In genomic region chr22:29750559-29750958, GRCh38 we compare ENCODE assay signal across 21 cellular contexts. TPM values are rescaled to one million over a fixed set of nuclear protein-coding genes. Genes with fewer than 3 reads are reported as not detected.
DNase-seq lines count a peak whose midpoint lies in the region; ATAC-seq and TF ChIP-seq lines count a peak whose summit lies in the region.
"Had no signal": no experiment of that assay in that cellular context is flagged by ENCODE, and none has a peak within 500 bp of the region (broad histone marks: within the 10 kb centered on the region; RNA-seq: fewer than 3 reads in every experiment).

No MANE protein-coding gene starts in this region.

- H4K20me1 ChIP-seq in osteoblast (ENCODE audit: insufficient read depth, low read length) (no peaks in the 10 kb centered on the region), GM23338 (replicated peaks; ENCODE audit: insufficient read depth) (no peaks in the 10 kb centered on the region)

- intact Hi-C loops in activated naive CD4-positive, alpha-beta T cell treated with anti-CD3 and anti-CD28 coated beads for 36 hours (cut with micrococcal nuclease): no loop called here

- no peaks in the 10 kb centered on the region for H3F3A ChIP-seq in GM23338 (replicated peaks; ENCODE audit: low read depth)

- CTCF ChIA-PET in activated naive CD4-positive, alpha-beta T cell treated with anti-CD3 and anti-CD28 coated beads, Interleukin-2, amount 10 ng/mL, durations not matched to agents 7 days and 5 days (lab: Charles Lee): no interaction called here
- CTCF ChIA-PET in activated naive CD4-positive, alpha-beta T cell treated with anti-CD3 and anti-CD28 coated beads for 36 hours (lab: Charles Lee): interaction anchor here (0.9 kb wide), 1 partner anchor 12 kb away, joined by 4 read pairs; no protein-coding TSS in a partner anchor
- CTCF ChIA-PET in HEK293 (lab: Yijun Ruan, JAX): interaction anchor here (0.6 to 0.9 kb wide), 2 partner anchors 73 to 105 kb away, joined by 3 read pairs; no protein-coding TSS in a partner anchor

- H3K36me3 Mint-ChIP-seq in activated naive CD4-positive, alpha-beta T cell treated with anti-CD3 and anti-CD28 coated beads, Interleukin-2, amount 10 ng/mL, durations not matched to agents 7 days and 5 days: peaks cover 8% of the 10 kb centered on the region
- peaks cover 6% of the 10 kb centered on the region for H3K36me3 Mint-ChIP-seq in activated naive CD4-positive, alpha-beta T cell treated with anti-CD3 and anti-CD28 coated beads for 36 hours (ENCODE audit: low read depth)
- peaks cover 1% of the 10 kb centered on the region; the same call in 1 of the 3 replicates for H3K36me3 Mint-ChIP-seq in GM23338 (ENCODE audit: low read depth)

- WGBS in adipose tissue, 3 donors: 38 to 67% (median 61%) methylated on average over 1 of the region's 1 CpG

- peak overlapping the region; percentile 88 for H3K27ac Mint-ChIP-seq in activated naive CD4-positive, alpha-beta T cell treated with anti-CD3 and anti-CD28 coated beads, Interleukin-2, amount 10 ng/mL, durations not matched to agents 7 days and 5 days
- H3K27ac Mint-ChIP-seq in activated naive CD4-positive, alpha-beta T cell treated with anti-CD3 and anti-CD28 coated beads for 36 hours: no peak overlapping the region
- no peak overlapping the region for H3K27ac Mint-ChIP-seq in GM23338
- H3K27ac Mint-ChIP-seq: endodermal cell, progenitor cell of endocrine pancreas had no signal

- H3K9me2 ChIP-seq in GM23338 (ENCODE audit: insufficient read depth): no peaks in the 10 kb centered on the region

- TF ChIP-seq CTCF in HEK293 (tag by site-specific recombination; IDR thresholded peaks at IDR 0.05): no peak
- no peak for TF ChIP-seq CTCF in osteoblast (IDR thresholded peaks at IDR 0.05; ENCODE audit: extremely low read depth, low read depth, low read length)
- TF ChIP-seq CTCF in GM23338 (conservative IDR thresholded peaks at IDR 0.05; ENCODE audit: low read depth in 2 of 2): no peak

- no peak for ATAC-seq in GM23338

- peaks cover 21% of the 10 kb centered on the region for H3K4me1 Mint-ChIP-seq in activated naive CD4-positive, alpha-beta T cell treated with anti-CD3 and anti-CD28 coated beads, Interleukin-2, amount 10 ng/mL, durations not matched to agents 7 days and 5 days
- peaks cover 4% of the 10 kb centered on the region for H3K4me1 Mint-ChIP-seq in activated naive CD4-positive, alpha-beta T cell treated with anti-CD3 and anti-CD28 coated beads for 36 hours (ENCODE audit: low read depth)
- no peaks in the 10 kb centered on the region for H3K4me1 Mint-ChIP-seq in GM23338
- H3K4me1 Mint-ChIP-seq: endodermal cell had no signal

- no peak overlapping the region for H3K27ac ChIP-seq in HEK293 (ENCODE audit: extremely low read depth, low read depth, low read length)
- H3K27ac ChIP-seq in adipose tissue (ENCODE audit: low read depth, low read length): peak overlapping the region; percentile 55
- no peak overlapping the region for H3K27ac ChIP-seq in osteoblast (ENCODE audit: low read depth, low read length)
- H3K27ac ChIP-seq in GM23338 (ENCODE audit: low read depth): no peak overlapping the region
- H3K27ac ChIP-seq: heart left ventricle had no signal

- H3K9me3 ChIP-seq in HEK293 (ENCODE audit: control insufficient read depth, insufficient read depth, low read depth, low read length) (no peaks in the 10 kb centered on the region), osteoblast (ENCODE audit: low read depth, low read length) (no peaks in the 10 kb centered on the region)
- H3K9me3 ChIP-seq: Caco-2, heart left ventricle had no signal

- no peak overlapping the region for H3K4me3 Mint-ChIP-seq in activated naive CD4-positive, alpha-beta T cell treated with anti-CD3 and anti-CD28 coated beads, Interleukin-2, amount 10 ng/mL, durations not matched to agents 7 days and 5 days
- H3K4me3 Mint-ChIP-seq in activated naive CD4-positive, alpha-beta T cell treated with anti-CD3 and anti-CD28 coated beads for 36 hours: no peak overlapping the region
- H3K4me3 Mint-ChIP-seq in GM23338: no peak overlapping the region
- H3K4me3 Mint-ChIP-seq: endodermal cell had no signal

- H3K4me2 ChIP-seq in osteoblast (ENCODE audit: insufficient read depth, low read length) (no peak overlapping the region), GM23338 (no peak overlapping the region)

- no peak overlapping the region for H2AFZ ChIP-seq in osteoblast (ENCODE audit: low read length)
- H2AFZ ChIP-seq in GM23338: no peak overlapping the region

- no peaks in the 10 kb centered on the region for H3K27me3 Mint-ChIP-seq in activated naive CD4-positive, alpha-beta T cell treated with anti-CD3 and anti-CD28 coated beads, Interleukin-2, amount 10 ng/mL, durations not matched to agents 7 days and 5 days
- no peaks in the 10 kb centered on the region for H3K27me3 Mint-ChIP-seq in activated naive CD4-positive, alpha-beta T cell treated with anti-CD3 and anti-CD28 coated beads for 36 hours (ENCODE audit: low read depth)
- peaks cover 4% of the 10 kb centered on the region for H3K27me3 Mint-ChIP-seq in GM23338 (ENCODE audit: insufficient read depth, low read depth, poor library complexity)
- H3K27me3 Mint-ChIP-seq: progenitor cell of endocrine pancreas had no signal

- POLR2A ChIA-PET in HEK293 (lab: Yijun Ruan, JAX): no interaction called here

- H3K27me3 ChIP-seq in osteoblast (ENCODE audit: insufficient read depth, low read length) (no peaks in the 10 kb centered on the region), GM23338 (ENCODE audit: insufficient read depth) (no peaks in the 10 kb centered on the region)
- H3K27me3 ChIP-seq: heart left ventricle had no signal

- H3K79me2 ChIP-seq in osteoblast (ENCODE audit: insufficient read depth, low read length) (no peaks in the 10 kb centered on the region), GM23338 (replicated peaks; ENCODE audit: insufficient read depth) (no peaks in the 10 kb centered on the region)

- H3K4me3 ChIP-seq in HEK293 (ENCODE audit: low read depth, low read length): no peak overlapping the region
- no peak overlapping the region for H3K4me3 ChIP-seq in osteoblast (ENCODE audit: insufficient read depth, low read length)
- H3K4me3 ChIP-seq in GM23338: no peak overlapping the region
- H3K4me3 ChIP-seq: heart left ventricle, skin epidermis had no signal

- H3K9me3 Mint-ChIP-seq in activated naive CD4-positive, alpha-beta T cell treated with anti-CD3 and anti-CD28 coated beads, Interleukin-2, amount 10 ng/mL, durations not matched to agents 7 days and 5 days: no peaks in the 10 kb centered on the region
- no peaks in the 10 kb centered on the region for H3K9me3 Mint-ChIP-seq in activated naive CD4-positive, alpha-beta T cell treated with anti-CD3 and anti-CD28 coated beads for 36 hours
- no peaks in the 10 kb centered on the region; the same call in 1 of the 3 replicates for H3K9me3 Mint-ChIP-seq in GM23338
- H3K9me3 Mint-ChIP-seq: endodermal cell had no signal

- no peaks in the 10 kb centered on the region for H3K4me1 ChIP-seq in HEK293 (ENCODE audit: control insufficient read depth, insufficient read depth, low read length)
- no peaks in the 10 kb centered on the region for H3K4me1 ChIP-seq in osteoblast (ENCODE audit: insufficient read depth, low read length)
- H3K4me1 ChIP-seq in GM23338 (ENCODE audit: insufficient read depth): no peaks in the 10 kb centered on the region

- no peak for DNase-seq in activated naive CD4-positive, alpha-beta T cell treated with anti-CD3 and anti-CD28 coated beads, Interleukin-2, amount 10 ng/mL, durations not matched to agents 7 days and 5 days
- DNase-seq in activated naive CD4-positive, alpha-beta T cell treated with anti-CD3 and anti-CD28 coated beads for 36 hours: no peak
- DNase-seq in osteoblast (ENCODE audit: insufficient read length, low spot score, missing footprints) (peak; percentile 71), GM23338 (ENCODE audit: low spot score) (no peak), AG08395 (ENCODE audit: low spot score) (no peak)
- no peak for DNase-seq in stimulated activated CD4-positive, alpha-beta T cell treated with anti-CD3 and anti-CD28 coated beads, Interleukin-4, amount 100 ng/mL, for 4 hours
- DNase-seq: amygdala, Caco-2, caudate nucleus, EL, endodermal cell, heart left ventricle, MM.1S, NCI-H187, SHP77 treated with DMSO at 0.1 percent for 48 hours had no signal

- H3K36me3 ChIP-seq in HEK293 (ENCODE audit: control insufficient read depth in 2 of 2, insufficient read depth in 1 of 2, low read length in 2 of 2): peaks cover 0 to 22% of the 10 kb centered on the region in 2 experiments; a peak in 2 of 3 replicates
- no peaks in the 10 kb centered on the region for H3K36me3 ChIP-seq in osteoblast (ENCODE audit: insufficient read depth, low read length)
- no peaks in the 10 kb centered on the region for H3K36me3 ChIP-seq in GM23338 (ENCODE audit: insufficient read depth)

TF ChIP-seq in HEK293, 187 proteins besides CTCF, POLR2A, EP300 and RAD21 (continues in another document):
- no peak for TF ChIP-seq ZNF174 (tag by site-specific recombination; IDR thresholded peaks at IDR 0.05)

RNA-seq across cellular contexts. Expression of gene ZMAT5, which starts 16.2 kb away (rescaled TPM):
- total RNA-seq in activated naive CD4-positive, alpha-beta T cell treated with anti-CD3 and anti-CD28 coated beads for 36 hours: 10 to 100 TPM; 14.3 to 15.3 TPM
- polyA plus RNA-seq in adipose tissue (10 to 100 TPM; 15.2 to 22.6 (median 16.4) TPM), GM23338 (2016; fragmentation: Nextera tagmentation; extraction: Ambion mirVana) (25.1 and 25.4 TPM in 2 replicates)
- 13.0 and 15.6 TPM in 2 replicates for total RNA-seq in osteoblast
- 12.2 and 14.6 TPM in 2 replicates for total RNA-seq in GM23338 (2014; rRNA removed; shearing (Covaris generic))

RNA-seq across cellular contexts. Expression of gene UQCR10, which starts 16.6 kb away (rescaled TPM):
- total RNA-seq in activated naive CD4-positive, alpha-beta T cell treated with anti-CD3 and anti-CD28 coated beads for 36 hours: 100 to 1,000 TPM; 106 to 108 TPM
- polyA plus RNA-seq in adipose tissue (100 to 1,000 TPM in 2 of 3 donors, 10 to 100 TPM in 1; 96.6 to 212 (median 192) TPM), GM23338 (2016; fragmentation: Nextera tagmentation; extraction: Ambion mirVana) (535 and 550 TPM in 2 replicates)
- 43.0 and 52.1 TPM in 2 replicates for total RNA-seq in osteoblast
- 78.0 and 91.3 TPM in 2 replicates for total RNA-seq in GM23338 (2014; rRNA removed; shearing (Covaris generic))

RNA-seq across cellular contexts. Expression of gene CABP7, which starts 30.8 kb away (rescaled TPM):
- under 1 TPM in 1 of 2 experiments, not detected in 1; 0.07 TPM for total RNA-seq in activated naive CD4-positive, alpha-beta T cell treated with anti-CD3 and anti-CD28 coated beads for 36 hours
- 1 to 10 TPM in 1 of 3 donors, under 1 TPM in 2; 0.07 to 1.1 (median 0.11) TPM for polyA plus RNA-seq in adipose tissue
- total RNA-seq in osteoblast: not detected in 2 replicates
- 0.24 and 0.35 TPM in 2 replicates for total RNA-seq in GM23338 (2014; rRNA removed; shearing (Covaris generic))
- 0.06 and 0.23 TPM in 2 replicates for polyA plus RNA-seq in GM23338 (2016; fragmentation: Nextera tagmentation; extraction: Ambion mirVana)
- total RNA-seq: Caco-2; heart left ventricle; lung microvascular endothelial cell; T-helper 2 cell treated with Interferon-gamma antibody and Interleukin-4, amounts not matched to agents 100 ng/mL and 5 ng/mL, for 36 hours had no signal
